Comparison of ENCODE assay signal across 20 cellular contexts in the genomic region with DNA sequence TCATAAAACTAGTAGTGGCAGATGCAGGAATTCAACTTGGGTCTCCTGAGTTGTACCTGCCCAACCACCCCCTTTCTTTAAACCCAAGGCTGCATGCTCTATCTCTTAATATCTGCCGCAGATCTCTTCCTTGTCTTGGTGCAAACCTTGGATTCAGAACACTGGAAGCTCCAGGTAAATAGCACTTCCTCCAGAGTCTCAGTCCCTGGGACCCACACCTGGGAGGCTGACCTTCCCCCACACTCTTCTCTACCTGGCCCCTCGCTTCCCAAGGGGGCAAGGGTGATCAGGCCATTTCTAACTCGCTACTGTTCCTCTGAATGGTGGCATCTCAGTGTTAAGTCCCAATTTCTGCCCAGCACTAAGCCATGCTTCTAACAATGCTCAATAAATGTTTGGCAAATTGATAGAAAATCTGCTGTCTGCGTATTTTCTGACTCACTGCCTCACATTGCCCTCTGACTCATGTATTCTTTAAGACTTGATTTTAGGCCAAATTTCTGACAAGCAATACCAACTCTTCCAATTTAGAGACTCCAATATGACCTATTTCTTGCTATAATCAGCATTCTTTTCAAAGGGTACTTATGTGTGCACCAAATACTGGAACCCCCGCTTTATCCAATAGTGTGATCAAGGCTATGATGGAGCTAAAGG.
A peak's percentile ranks its signal among the peaks of the same experiment; 100 is the strongest.
DNase-seq lines count a peak whose midpoint lies in the region; ATAC-seq, FAIRE-seq and TF ChIP-seq lines count a peak whose summit lies in the region.
"Had no signal": no experiment of that assay in that cellular context is flagged by ENCODE, and none has a peak within 500 bp of the region (broad histone marks: within the 10 kb centered on the region; RNA-seq: fewer than 3 reads in every experiment).

No MANE protein-coding gene starts in this region.

- CTCF ChIA-PET in CD4-positive, alpha-beta T cell (lab: Charles Lee): no interaction called here

- no peaks in the 10 kb centered on the region for H3K36me3 ChIP-seq in adipocyte (ENCODE audit: control insufficient read depth, insufficient read depth, low read length, severe bottlenecking)
- H3K36me3 ChIP-seq: heart left ventricle, ovary, spleen had no signal

- peaks cover 16% of the 10 kb centered on the region for H3K4me1 Mint-ChIP-seq in HFFc6 (ENCODE audit: low read depth)
- no peaks in the 10 kb centered on the region for H3K4me1 Mint-ChIP-seq in CD4-positive, alpha-beta T cell (ENCODE audit: low read depth)
- H3K4me1 Mint-ChIP-seq: brain; CD8-positive, alpha-beta memory T cell had no signal

- H3K9me3 ChIP-seq in adipocyte (ENCODE audit: control insufficient read depth, low read length): no peaks in the 10 kb centered on the region
- H3K9me3 ChIP-seq in CD4-positive, alpha-beta T cell (ENCODE audit: control insufficient read depth, low read length): no peaks in the 10 kb centered on the region
- H3K9me3 ChIP-seq: heart left ventricle, mucosa of descending colon, ovary, spleen had no signal

- peak overlapping the region; percentile 22; the same call in 1 of the 2 replicates for H3K4me3 Mint-ChIP-seq in HFFc6
- no peak overlapping the region for H3K4me3 Mint-ChIP-seq in CD4-positive, alpha-beta T cell
- H3K4me3 Mint-ChIP-seq: brain had no signal

- no peak overlapping the region for H3K9ac ChIP-seq in adipocyte (ENCODE audit: low read length)

- peak; percentile 52 for DNase-seq in HFFc6
- peak; percentile 58 for DNase-seq in adipocyte (ENCODE audit: low read depth)
- DNase-seq in fibroblast of pulmonary artery (ENCODE audit: low read depth): peak; percentile 73
- peak; percentile 42 for DNase-seq in urothelium cell line (ENCODE audit: low spot score)
- no peak for DNase-seq in SIG-M5 (lab: John Stamatoyannopoulos, UW)
- no peak for DNase-seq in CD4-positive, alpha-beta T cell
- no peak for DNase-seq in pons (ENCODE audit: low spot score)
- DNase-seq: activated gamma-delta T cell; CD8-positive, alpha-beta memory T cell; heart left ventricle; mucosa of descending colon; NCI-H1930; ovary; RPMI8226; spleen; stimulated activated naive CD4-positive, alpha-beta T cell; T-helper 2 cell had no signal

- no peaks in the 10 kb centered on the region for H3K36me3 Mint-ChIP-seq in HFFc6 (ENCODE audit: low read depth)
- no peaks in the 10 kb centered on the region for H3K36me3 Mint-ChIP-seq in CD4-positive, alpha-beta T cell (ENCODE audit: low read depth)
- H3K36me3 Mint-ChIP-seq: brain; CD8-positive, alpha-beta memory T cell had no signal

- ATAC-seq in CD4-positive, alpha-beta T cell (ENCODE audit: poor library complexity): no peak
- ATAC-seq: activated CD4-positive, CD25-positive, alpha-beta regulatory T cell treated with anti-CD3 and anti-CD28 coated beads, Interleukin-2, amount 50 U/mL, for 24 hours; heart left ventricle; mucosa of descending colon had no signal

- peaks cover 7% of the 10 kb centered on the region for H3K4me1 ChIP-seq in adipocyte (ENCODE audit: control insufficient read depth, insufficient read depth, low read length)
- H3K4me1 ChIP-seq: heart left ventricle, spleen had no signal

- POLR2A ChIA-PET in CD4-positive, alpha-beta T cell (lab: Charles Lee): no interaction called here

- H3K27ac ChIP-seq in CD4-positive, alpha-beta T cell (ENCODE audit: low read depth, low read length): no peak overlapping the region
- H3K27ac ChIP-seq: heart left ventricle, ovary, spleen had no signal

- no peak overlapping the region for H3K27ac Mint-ChIP-seq in HFFc6
- H3K27ac Mint-ChIP-seq in CD4-positive, alpha-beta T cell: no peak overlapping the region

- no peak for FAIRE-seq in urothelium cell line (lab: Jason Lieb, UNC)
- FAIRE-seq: GM12891 had no signal

- H3K4me3 ChIP-seq in adipocyte (ENCODE audit: low read length) (no peak overlapping the region), fibroblast of pulmonary artery (replicated peaks; ENCODE audit: low read depth, low read length) (no peak overlapping the region)
- H3K4me3 ChIP-seq: heart left ventricle, mucosa of descending colon, ovary, spleen had no signal

- peaks cover 8% of the 10 kb centered on the region for H3K27me3 Mint-ChIP-seq in HFFc6 (ENCODE audit: insufficient read depth)
- peaks cover 25% of the 10 kb centered on the region for H3K27me3 Mint-ChIP-seq in CD4-positive, alpha-beta T cell

- no peaks in the 10 kb centered on the region for H3K27me3 ChIP-seq in adipocyte (replicated peaks; ENCODE audit: control insufficient read depth, insufficient read depth, low read length)
- H3K27me3 ChIP-seq in CD4-positive, alpha-beta T cell (ENCODE audit: control insufficient read depth, insufficient read depth, low read length): no peaks in the 10 kb centered on the region
- H3K27me3 ChIP-seq: heart left ventricle, ovary, spleen had no signal

- H3K9me3 Mint-ChIP-seq in HFFc6: no peaks in the 10 kb centered on the region
- H3K9me3 Mint-ChIP-seq in CD4-positive, alpha-beta T cell: no peaks in the 10 kb centered on the region
- H3K9me3 Mint-ChIP-seq: brain; CD8-positive, alpha-beta memory T cell had no signal

- TF ChIP-seq CTCF in HFFc6 (IDR thresholded peaks at IDR 0.05) (no peak), fibroblast of pulmonary artery (IDR thresholded peaks at IDR 0.05; ENCODE audit: low read length, missing control alignments) (no peak)
- TF ChIP-seq CTCF in CD4-positive, alpha-beta T cell (IDR thresholded peaks at IDR 0.05): no peak

- intact Hi-C loops in CD4-positive, alpha-beta T cell (cut with DNase I, micrococcal nuclease): no loop called here

Comparison
In these comparisons a context has a peak if more than half of its experiments do, and no peak if none do; other contexts are left out.
1. DNase-seq: peak in HFFc6 (single experiment), adipocyte (single experiment), fibroblast of pulmonary artery (single experiment) and urothelium cell line (single experiment); none in SIG-M5 (single experiment), CD4-positive, alpha-beta T cell (0 of 10) and pons (single experiment).